In genomic region chr6:36677059-36677749, GRCh38 we compare ENCODE assay signal across 8 cellular contexts. TPM values are rescaled to one million over a fixed set of nuclear protein-coding genes. Genes with fewer than 3 reads are reported as not detected.
DNase-seq lines count a peak whose midpoint lies in the region; ATAC-seq and TF ChIP-seq lines count a peak whose summit lies in the region.

No MANE protein-coding gene starts in this region.

- H3K36me3 ChIP-seq in CD8-positive, alpha-beta T cell (ENCODE audit: insufficient read depth, low read length), result no peaks in the 10 kb centered on the region
- H3K36me3 ChIP-seq in neuron (ENCODE audit: insufficient read depth, low read length), result no peaks in the 10 kb centered on the region

- POLR2A ChIA-PET in CD8-positive, alpha-beta T cell (lab: Charles Lee), result no interaction called here

- H3K9me3 ChIP-seq in CD8-positive, alpha-beta T cell (ENCODE audit: low read length), result no peaks in the 10 kb centered on the region
- no peaks in the 10 kb centered on the region for H3K9me3 ChIP-seq in neuron (ENCODE audit: low read length)

- no peak for TF ChIP-seq CTCF in CD8-positive, alpha-beta T cell (IDR thresholded peaks at IDR 0.05)
- no peak for TF ChIP-seq CTCF in dorsolateral prefrontal cortex (IDR thresholded peaks at IDR 0.05 in 54 of 56, conservative IDR thresholded peaks at IDR 0.05 in 2 of 56; ENCODE audit: low read depth in 1 of 56, partially characterized antibody in 56 of 56)
- TF ChIP-seq CTCF in GM13976 (IDR thresholded peaks at IDR 0.05; ENCODE audit: borderline replicate concordance, control extremely low read depth, extremely low read depth, insufficient read depth, missing control alignments), result no peak

- no peak for ATAC-seq in CD8-positive, alpha-beta T cell
- ATAC-seq in HG02840 (IDR thresholded peaks at IDR 0.05; ENCODE audit: low FRiP score, unreplicated experiment), result no peak

- H3K27me3 ChIP-seq in CD8-positive, alpha-beta T cell (ENCODE audit: insufficient read depth, low read length), result no peaks in the 10 kb centered on the region
- no peaks in the 10 kb centered on the region for H3K27me3 ChIP-seq in dorsolateral prefrontal cortex
- no peaks in the 10 kb centered on the region for H3K27me3 ChIP-seq in neuron (ENCODE audit: insufficient read depth, low read length)

- H3K4me1 ChIP-seq in CD8-positive, alpha-beta T cell (ENCODE audit: insufficient read depth, low read length), result peaks cover 25% of the 10 kb centered on the region
- H3K4me1 ChIP-seq in neuron (ENCODE audit: insufficient read depth, low read length), result peaks cover 39% of the 10 kb centered on the region

- no peak for DNase-seq in CD8-positive, alpha-beta T cell
- DNase-seq in NCI-H2196 (lab: John Stamatoyannopoulos, UW; ENCODE audit: unreplicated experiment) (peak; percentile 17), dorsolateral prefrontal cortex (no peak), GM19240 (ENCODE audit: insufficient read length, low spot score) (no peak), GM13976 (ENCODE audit: low spot score) (no peak), NCI-H2107 (lab: John Stamatoyannopoulos, UW) (no peak)

- peaks cover 7% of the 10 kb centered on the region for H3K36me3 Mint-ChIP-seq in CD8-positive, alpha-beta T cell

- no peak overlapping the region for H3K27ac Mint-ChIP-seq in CD8-positive, alpha-beta T cell

- H3K27me3 Mint-ChIP-seq in CD8-positive, alpha-beta T cell (ENCODE audit: low read depth), result peaks cover 3% of the 10 kb centered on the region

- CTCF ChIA-PET in CD8-positive, alpha-beta T cell (lab: Charles Lee), result interaction anchor here (2.5 kb wide), 1 partner anchor 53 kb away, joined by 16 read pairs; no protein-coding TSS in a partner anchor

- peak overlapping the region; percentile 79 for H3K4me3 Mint-ChIP-seq in CD8-positive, alpha-beta T cell

- H2AFZ ChIP-seq in neuron (ENCODE audit: low read depth, low read length), result no peak overlapping the region

- H3K4me3 ChIP-seq in CD8-positive, alpha-beta T cell (ENCODE audit: low read depth, low read length), result no peak overlapping the region
- H3K4me3 ChIP-seq in dorsolateral prefrontal cortex (peak overlapping the region in 7 of 59 donors; percentile 9 to 91 (median 79)), neuron (ENCODE audit: low read length) (peak overlapping the region; percentile 86)

- no peaks in the 10 kb centered on the region for H3K9me3 Mint-ChIP-seq in CD8-positive, alpha-beta T cell

- H3K27ac ChIP-seq in CD8-positive, alpha-beta T cell (ENCODE audit: low read depth, low read length), result no peak overlapping the region
- peak overlapping the region; percentile 19 to 98 (median 93) for H3K27ac ChIP-seq in dorsolateral prefrontal cortex

- intact Hi-C loops in CD8-positive, alpha-beta T cell (cut with DNase I, micrococcal nuclease), result loop anchor here in 1 of 2 experiments (5.0 kb wide), 1 partner anchor 1790 kb away; the partner anchor contains the start of genes ANKS1A and TAF11
- intact Hi-C loops in dorsolateral prefrontal cortex (cut with DNase I), result loop anchor here (1.0 to 5.0 kb wide), 2 partner anchors 10 to 235 kb away; partner anchors contain the start of genes KCTD20 (in 1 of the 2) and PXT1 (in 1 of the 2)

- in situ Hi-C loops in GM13976 (cut with MboI; ENCODE audit: low sequenced_read_pairs, unreplicated experiment), result no loop called here

- peaks cover 21% of the 10 kb centered on the region for H3K4me1 Mint-ChIP-seq in CD8-positive, alpha-beta T cell (ENCODE audit: low read depth)

RNA-seq across cellular contexts. Expression of gene CDKN1A, which starts 1.3 kb away (rescaled TPM):
- 10 to 100 TPM; 71.3 to 78.7 TPM for total RNA-seq in CD8-positive, alpha-beta T cell
- 100 to 1,000 TPM in 9 of 120 experiments, 10 to 100 TPM in 110, 1 to 10 TPM in 1; 8.3 to 193 (median 29.3) TPM for total RNA-seq in dorsolateral prefrontal cortex

RNA-seq across cellular contexts. Expression of gene RAB44, which starts 20.4 kb away (rescaled TPM):
- total RNA-seq in CD8-positive, alpha-beta T cell, result under 1 TPM in 1 of 2 experiments, not detected in 1; 0.08 TPM
- under 1 TPM in 6 of 120 experiments, not detected in 114; 0.10 to 0.37 (median 0.15) TPM for total RNA-seq in dorsolateral prefrontal cortex
